ENCODE assay signal across 11 cellular contexts in the genomic region with DNA sequence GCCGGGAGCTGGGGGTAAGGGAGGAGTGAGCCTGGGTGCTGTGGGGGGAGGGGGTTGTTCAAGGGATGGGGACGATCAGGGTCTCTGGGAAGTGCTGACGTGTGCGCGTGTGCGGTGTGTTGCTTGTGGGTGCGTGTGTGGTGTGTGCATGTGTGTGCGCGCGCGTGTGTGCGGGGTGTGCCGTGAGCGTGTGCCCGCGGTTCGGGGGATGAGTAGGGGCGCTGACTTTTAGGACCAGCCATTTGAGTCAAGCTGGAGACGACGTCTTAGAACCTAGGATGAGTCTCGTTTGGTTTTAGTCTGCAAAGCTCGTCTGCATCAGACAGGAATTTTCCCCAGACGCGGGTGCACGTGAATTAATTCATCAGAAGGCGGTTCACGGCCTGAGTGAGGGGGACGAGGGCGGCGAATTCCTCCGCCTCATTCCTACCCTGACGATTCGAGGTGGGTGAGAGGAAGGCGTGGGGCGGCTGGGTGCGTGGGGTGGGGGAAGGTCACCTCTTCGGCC. TPM values are rescaled to one million over a fixed set of nuclear protein-coding genes. Genes with fewer than 3 reads are reported as not detected.
DNase-seq lines count a peak whose midpoint lies in the region; ATAC-seq and TF ChIP-seq lines count a peak whose summit lies in the region.
"Had no signal": no experiment of that assay in that cellular context is flagged by ENCODE, and none has a peak within 500 bp of the region (broad histone marks: within the 10 kb centered on the region; RNA-seq: fewer than 3 reads in every experiment).

No MANE protein-coding gene starts in this region.

- ATAC-seq in T-helper 17 cell (no peak), GM21529 (IDR thresholded peaks at IDR 0.05; ENCODE audit: unreplicated experiment) (no peak)
- ATAC-seq in stimulated activated naive CD8-positive, alpha-beta T cell treated with anti-CD3 and anti-CD28 coated beads, Interleukin-15, amount 100 ng/mL, for 72 hours, result no peak

- peak overlapping the region in 1 of 3 donors; percentile 33 for H3K4me3 ChIP-seq in breast epithelium
- H3K4me3 ChIP-seq in iPS-15b (ENCODE audit: low read depth, low read length), result peak overlapping the region; percentile 81

- CTCF ChIA-PET in MCF 10A (lab: Yijun Ruan, JAX), result interaction anchor here (0.7 kb wide), 1 partner anchor 42 kb away, joined by 4 read pairs; no protein-coding TSS in a partner anchor

- no peak for TF ChIP-seq CTCF in MCF 10A (IDR thresholded peaks at IDR 0.05; ENCODE audit: unreplicated experiment)
- no peak for TF ChIP-seq CTCF in breast epithelium (IDR thresholded peaks at IDR 0.05)

- peaks cover 0 to 9% of the 10 kb centered on the region in 2 donors for H3K4me1 ChIP-seq in breast epithelium
- peaks cover 12% of the 10 kb centered on the region for H3K4me1 ChIP-seq in iPS-15b (ENCODE audit: control insufficient read depth, insufficient read depth, low read length)

- peaks cover 7% of the 10 kb centered on the region for H3K4me1 Mint-ChIP-seq in MCF 10A (ENCODE audit: insufficient read depth, unreplicated experiment)
- H3K4me1 Mint-ChIP-seq in T-helper 17 cell, result peaks cover 6% of the 10 kb centered on the region
- peaks cover 24% of the 10 kb centered on the region for H3K4me1 Mint-ChIP-seq in stimulated activated naive CD8-positive, alpha-beta T cell treated with anti-CD3 and anti-CD28 coated beads, Interleukin-15, amount 100 ng/mL, for 72 hours

- H3K36me3 ChIP-seq in breast epithelium, result no peaks in the 10 kb centered on the region
- no peaks in the 10 kb centered on the region for H3K36me3 ChIP-seq in iPS-15b (ENCODE audit: control insufficient read depth, insufficient read depth, low read length)

- H3K9me3 Mint-ChIP-seq in MCF 10A (ENCODE audit: unreplicated experiment), result no peaks in the 10 kb centered on the region
- no peaks in the 10 kb centered on the region for H3K9me3 Mint-ChIP-seq in stimulated activated naive CD8-positive, alpha-beta T cell treated with anti-CD3 and anti-CD28 coated beads, Interleukin-15, amount 100 ng/mL, for 72 hours

- POLR2A ChIA-PET in MCF 10A (lab: Yijun Ruan, JAX), result interaction anchor here (0.7 kb wide), 1 partner anchor 1185 kb away, joined by 4 read pairs; no protein-coding TSS in a partner anchor

- no peak for TF ChIP-seq POLR2A in breast epithelium (IDR thresholded peaks at IDR 0.05)

- H3K27me3 Mint-ChIP-seq in MCF 10A (ENCODE audit: insufficient read depth, unreplicated experiment) (peaks cover 65% of the 10 kb centered on the region), T-helper 17 cell (peaks cover 73% of the 10 kb centered on the region)
- H3K27me3 Mint-ChIP-seq in stimulated activated naive CD8-positive, alpha-beta T cell treated with anti-CD3 and anti-CD28 coated beads, Interleukin-15, amount 100 ng/mL, for 72 hours, result peaks cover 85% of the 10 kb centered on the region

- no peak overlapping the region for H3K9ac ChIP-seq in iPS-15b (ENCODE audit: low read depth, low read length)

- H3K27ac Mint-ChIP-seq in MCF 10A (ENCODE audit: low read depth, unreplicated experiment) (no peak overlapping the region), T-helper 17 cell (no peak overlapping the region)
- H3K27ac Mint-ChIP-seq in stimulated activated naive CD8-positive, alpha-beta T cell treated with anti-CD3 and anti-CD28 coated beads, Interleukin-15, amount 100 ng/mL, for 72 hours, result no peak overlapping the region

- H3K4me3 Mint-ChIP-seq in MCF 10A (ENCODE audit: unreplicated experiment), result peak overlapping the region; percentile 73
- H3K4me3 Mint-ChIP-seq in T-helper 17 cell, result peak overlapping the region; percentile 76
- peak overlapping the region; percentile 69 to 80 for H3K4me3 Mint-ChIP-seq in stimulated activated naive CD8-positive, alpha-beta T cell treated with anti-CD3 and anti-CD28 coated beads, Interleukin-15, amount 100 ng/mL, for 72 hours

- intact Hi-C loops in MCF 10A (cut with micrococcal nuclease) (no loop called here), breast epithelium (cut with DNase I; ENCODE audit: low total_unique reads) (no loop called here)

- H3K36me3 Mint-ChIP-seq in MCF 10A (ENCODE audit: insufficient read depth, unreplicated experiment) (no peaks in the 10 kb centered on the region), T-helper 17 cell (ENCODE audit: low read depth) (no peaks in the 10 kb centered on the region)

- H3K27me3 ChIP-seq in breast epithelium, result peaks cover 8 to 88% of the 10 kb centered on the region in 2 donors
- H3K27me3 ChIP-seq in iPS-15b (ENCODE audit: control insufficient read depth, insufficient read depth, low read length), result peaks cover 60% of the 10 kb centered on the region

- DNase-seq in MCF 10A (ENCODE audit: unreplicated experiment) (peak; percentile 22), breast epithelium (ENCODE audit: low spot score in 2 of 2) (no peak), T-helper 17 cell (no peak), HT-29 (ENCODE audit: low spot score) (no peak), NCI-H2196 (lab: John Stamatoyannopoulos, UW; ENCODE audit: unreplicated experiment) (no peak)
- no peak for DNase-seq in stimulated activated naive CD8-positive, alpha-beta T cell treated with anti-CD3 and anti-CD28 coated beads, Interleukin-15, amount 100 ng/mL, for 72 hours
- DNase-seq: cortex of kidney, NCI-H510A had no signal

- no peak overlapping the region for H3K27ac ChIP-seq in breast epithelium

- H3K9me3 ChIP-seq in breast epithelium (no peaks in the 10 kb centered on the region), T-helper 17 cell (ENCODE audit: control insufficient read depth, low read length, poor library complexity, severe bottlenecking) (no peaks in the 10 kb centered on the region), iPS-15b (ENCODE audit: control insufficient read depth, insufficient read depth, low read length) (no peaks in the 10 kb centered on the region)

- BruUV-seq in MCF 10A (replicated peaks; lab: Mats Ljungman, UMichigan), result no TSS peak

RNA-seq across cellular contexts. Expression of gene TMEM271, which starts 0.9 kb away (rescaled TPM):
- total RNA-seq in MCF 10A (2022), result not detected in 2 replicates
- total RNA-seq in breast epithelium, result not detected
- not detected for total RNA-seq in T-helper 17 cell
- total RNA-seq in HT-29 (2014; rRNA removed; shearing (Covaris generic)), result not detected in 2 replicates
- total RNA-seq: lung microvascular endothelial cell had no signal

RNA-seq across cellular contexts. Expression of gene PDE6B, which starts 48.3 kb away (rescaled TPM):
- total RNA-seq in MCF 10A (2022) (not detected in 2 replicates), breast epithelium (10 to 100 TPM in 1 of 3 donors, 1 to 10 TPM in 2; 2.7 to 10.2 (median 8.5) TPM), T-helper 17 cell (10 to 100 TPM; 10.2 to 11.5 TPM)
- not detected in 2 replicates for total RNA-seq in HT-29 (2014; rRNA removed; shearing (Covaris generic))
